1 cellular context compared by ENCODE assay signal in genomic region chr17:4823373-4824089, GRCh38.
TF ChIP-seq lines count a peak whose summit lies in the region.

No MANE protein-coding gene starts in this region.

TF ChIP-seq in WTC11, 78 proteins besides CTCF, POLR2A, EP300 and RAD21 (continued from another document):
- no peak for TF ChIP-seq ZNF263 (CRISPR knock-in tag; IDR thresholded peaks at IDR 0.05; ENCODE audit: low read depth)
- TF ChIP-seq ZNF281 (CRISPR knock-in tag; IDR thresholded peaks at IDR 0.05), result no peak
- TF ChIP-seq GTF2I (CRISPR knock-in tag; conservative IDR thresholded peaks at IDR 0.05), result no peak
- no peak for TF ChIP-seq IRF2 (CRISPR knock-in tag; IDR thresholded peaks at IDR 0.05; ENCODE audit: borderline replicate concordance, low read depth)
- no peak for TF ChIP-seq NR1H2 (CRISPR knock-in tag; IDR thresholded peaks at IDR 0.05)
- no peak for TF ChIP-seq PREB (CRISPR knock-in tag; IDR thresholded peaks at IDR 0.05; ENCODE audit: borderline replicate concordance)
- no peak for TF ChIP-seq FOXP4 (CRISPR knock-in tag; IDR thresholded peaks at IDR 0.05)
- TF ChIP-seq CDX4 (CRISPR knock-in tag; IDR thresholded peaks at IDR 0.05; ENCODE audit: borderline replicate concordance), result no peak
